Comparison of ENCODE assay signal across 33 cellular contexts in genomic region chr9:37497320-37497719, GRCh38.
"Had no signal": no experiment of that assay in that cellular context is flagged by ENCODE, and none has a peak within 500 bp of the region (broad histone marks: within the 10 kb centered on the region; RNA-seq: fewer than 3 reads in every experiment).

No MANE protein-coding gene starts in this region.

- ATAC-seq: activated naive CD4-positive, alpha-beta T cell treated with anti-CD3 and anti-CD28 coated beads, Interleukin-2, amount 50 U/mL, for 72 hours; effector memory CD8-positive, alpha-beta T cell; esophagus mucosa; T-helper 17 cell; WTC11 had no signal

- H3K27me3 ChIP-seq: ascending aorta, brain microvascular endothelial cell had no signal

- DNase-seq: activated CD4-positive, alpha-beta memory T cell treated with anti-CD3 and anti-CD28 coated beads, Interleukin-2, amount 10 ng/mL, durations not matched to agents 7 days and 5 days; activated CD4-positive, alpha-beta T cell treated with anti-CD3 and anti-CD28 coated beads for 1 hour; activated CD4-positive, alpha-beta T cell treated with anti-CD3 and anti-CD28 coated beads for 4 hours; activated CD4-positive, alpha-beta T cell treated with anti-CD3 and anti-CD28 coated beads, Interleukin-2, amount 10 ng/mL, durations not matched to agents 7 days and 5 days; activated CD4-positive, alpha-beta T cell treated with anti-CD3 and anti-CD28 coated beads, Interleukin-2, amount 50 U/mL, for 4 hours; activated CD8-positive, alpha-beta memory T cell treated with anti-CD3 and anti-CD28 coated beads, Interleukin-2, amount 50 U/mL, for 48 hours; activated gamma-delta T cell; activated naive CD4-positive, alpha-beta T cell; activated naive CD4-positive, alpha-beta T cell treated with anti-CD3 and anti-CD28 coated beads, Interleukin-2, amount 10 ng/mL, durations not matched to agents 7 days and 5 days; activated naive CD8-positive, alpha-beta T cell treated with anti-CD3 and anti-CD28 coated beads, Interleukin-2, amount 10 ng/mL, durations not matched to agents 7 days and 5 days; activated T-cell treated with anti-CD3 and anti-CD28 coated beads for 4 hours; activated T-cell treated with anti-CD3 and anti-CD28 coated beads, Interleukin-2, amount 50 U/mL, for 24 hours; brain microvascular endothelial cell; cortex of kidney; dermis blood vessel endothelial cell; effector CD4-positive, alpha-beta T cell; effector memory CD8-positive, alpha-beta T cell; foreskin fibroblast; T-helper 1 cell; T-helper 17 cell; T1000 had no signal

- H3K4me1 Mint-ChIP-seq: activated naive CD4-positive, alpha-beta T cell treated with anti-CD3 and anti-CD28 coated beads, Interleukin-2, amount 10 ng/mL, durations not matched to agents 7 days and 5 days; WTC11 had no signal

- H3K27me3 Mint-ChIP-seq: activated CD4-positive, alpha-beta memory T cell treated with anti-CD3 and anti-CD28 coated beads, Interleukin-2, amount 10 ng/mL, durations not matched to agents 7 days and 5 days; activated CD4-positive, alpha-beta T cell treated with anti-CD3 and anti-CD28 coated beads, Interleukin-2, amount 10 ng/mL, durations not matched to agents 7 days and 5 days; activated naive CD4-positive, alpha-beta T cell treated with anti-CD3 and anti-CD28 coated beads, Interleukin-2, amount 10 ng/mL, durations not matched to agents 7 days and 5 days; activated naive CD8-positive, alpha-beta T cell treated with anti-CD3 and anti-CD28 coated beads, Interleukin-2, amount 10 ng/mL, durations not matched to agents 7 days and 5 days; activated T-cell treated with anti-CD3 and anti-CD28 coated beads, Interleukin-2, amount 50 U/mL, for 24 hours; effector memory CD8-positive, alpha-beta T cell; T-helper 17 cell had no signal

- H3K27ac ChIP-seq: ascending aorta, brain microvascular endothelial cell, VCaP had no signal

- H3K4me3 ChIP-seq: ascending aorta had no signal

- H3K4me3 Mint-ChIP-seq: activated CD4-positive, alpha-beta memory T cell treated with anti-CD3 and anti-CD28 coated beads, Interleukin-2, amount 10 ng/mL, durations not matched to agents 7 days and 5 days; activated CD4-positive, alpha-beta T cell treated with anti-CD3 and anti-CD28 coated beads, Interleukin-2, amount 10 ng/mL, durations not matched to agents 7 days and 5 days; activated naive CD4-positive, alpha-beta T cell treated with anti-CD3 and anti-CD28 coated beads, Interleukin-2, amount 10 ng/mL, durations not matched to agents 7 days and 5 days; activated naive CD8-positive, alpha-beta T cell treated with anti-CD3 and anti-CD28 coated beads, Interleukin-2, amount 10 ng/mL, durations not matched to agents 7 days and 5 days; activated T-cell treated with anti-CD3 and anti-CD28 coated beads, Interleukin-2, amount 50 U/mL, for 24 hours; activated T-helper 1 cell treated with anti-CD3 and anti-CD28 coated beads, Interleukin-12 subunit alpha, Interleukin-12 subunit beta, Interleukin-2, Interleukin-4 antibody, amounts not matched to agents 30 ng/mL and 10 ng/mL and 1 ng/mL, durations not matched to agents 14 hours and 24 hours and 36 hours; effector memory CD8-positive, alpha-beta T cell; T-helper 17 cell; T-helper 2 cell treated with Interferon-gamma antibody and Interleukin-4, amounts not matched to agents 5 μg/mL and 100 μg/mL, for 36 hours; WTC11 had no signal

- H3K9me3 ChIP-seq: ascending aorta had no signal

- FAIRE-seq: bronchial epithelial cell, colon, endometrium, endothelial cell of umbilical vein, frontal cortex had no signal

- H3K27ac Mint-ChIP-seq: activated CD4-positive, alpha-beta memory T cell treated with anti-CD3 and anti-CD28 coated beads, Interleukin-2, amount 10 ng/mL, durations not matched to agents 7 days and 5 days; activated CD4-positive, alpha-beta T cell treated with anti-CD3 and anti-CD28 coated beads, Interleukin-2, amount 10 ng/mL, durations not matched to agents 7 days and 5 days; activated naive CD4-positive, alpha-beta T cell treated with anti-CD3 and anti-CD28 coated beads, Interleukin-2, amount 10 ng/mL, durations not matched to agents 7 days and 5 days; activated naive CD8-positive, alpha-beta T cell treated with anti-CD3 and anti-CD28 coated beads, Interleukin-2, amount 10 ng/mL, durations not matched to agents 7 days and 5 days; activated T-cell treated with anti-CD3 and anti-CD28 coated beads, Interleukin-2, amount 50 U/mL, for 24 hours; activated T-helper 1 cell treated with anti-CD3 and anti-CD28 coated beads, Interleukin-12 subunit alpha, Interleukin-12 subunit beta, Interleukin-2, Interleukin-4 antibody, amounts not matched to agents 30 ng/mL and 10 ng/mL and 1 ng/mL, durations not matched to agents 14 hours and 24 hours and 36 hours; T-helper 17 cell; T-helper 2 cell treated with Interferon-gamma antibody and Interleukin-4, amounts not matched to agents 5 μg/mL and 100 μg/mL, for 36 hours; WTC11 had no signal

- H3K9me3 Mint-ChIP-seq: activated CD4-positive, alpha-beta memory T cell treated with anti-CD3 and anti-CD28 coated beads, Interleukin-2, amount 10 ng/mL, durations not matched to agents 7 days and 5 days; activated CD4-positive, alpha-beta T cell treated with anti-CD3 and anti-CD28 coated beads, Interleukin-2, amount 10 ng/mL, durations not matched to agents 7 days and 5 days; activated naive CD4-positive, alpha-beta T cell treated with anti-CD3 and anti-CD28 coated beads, Interleukin-2, amount 10 ng/mL, durations not matched to agents 7 days and 5 days; activated naive CD4-positive, alpha-beta T cell treated with anti-CD3 and anti-CD28 coated beads, Interleukin-2, amount 50 U/mL, for 72 hours; activated naive CD8-positive, alpha-beta T cell treated with anti-CD3 and anti-CD28 coated beads, Interleukin-2, amount 10 ng/mL, durations not matched to agents 7 days and 5 days; activated T-cell treated with anti-CD3 and anti-CD28 coated beads, Interleukin-2, amount 50 U/mL, for 24 hours; activated T-helper 1 cell treated with anti-CD3 and anti-CD28 coated beads, Interleukin-12 subunit alpha, Interleukin-12 subunit beta, Interleukin-2, Interleukin-4 antibody, amounts not matched to agents 30 ng/mL and 10 ng/mL and 1 ng/mL, durations not matched to agents 14 hours and 24 hours and 36 hours; effector memory CD8-positive, alpha-beta T cell; T-helper 2 cell treated with Interferon-gamma antibody and Interleukin-4, amounts not matched to agents 5 μg/mL and 100 μg/mL, for 36 hours; WTC11 had no signal
